In the genomic region with DNA sequence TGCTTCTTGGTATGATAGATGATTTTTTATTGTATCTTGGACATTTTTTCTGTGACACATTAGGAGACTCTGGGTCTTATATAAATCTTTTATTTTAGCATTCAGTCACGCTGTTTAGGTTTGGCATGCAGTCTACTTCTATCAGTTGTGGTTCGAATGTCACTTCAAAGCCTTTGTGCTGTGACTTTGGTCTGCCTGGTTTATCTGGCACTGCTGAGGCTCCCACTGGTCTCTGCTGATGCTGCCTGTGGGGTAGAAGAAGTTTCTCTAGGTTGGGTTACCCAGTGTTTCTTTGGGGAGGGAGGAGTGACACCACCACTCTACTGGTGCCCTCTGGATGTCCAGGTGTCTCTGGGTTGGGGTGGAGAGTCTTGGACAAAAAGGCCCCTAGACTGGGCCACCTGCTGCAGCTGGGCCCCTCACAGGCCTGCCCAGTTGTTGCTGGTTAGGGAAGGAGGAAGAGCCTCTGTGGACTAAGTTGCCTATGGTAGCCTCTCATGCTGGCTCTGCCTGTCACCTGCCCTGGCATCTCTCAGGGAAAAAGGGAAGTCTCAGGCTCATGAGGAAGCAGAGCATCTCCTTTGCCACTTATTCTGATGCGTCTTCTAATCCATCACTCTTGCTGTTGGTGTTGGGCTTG, we compare ENCODE assay signal across 20 cellular contexts.
"Had no signal": no experiment of that assay in that cellular context is flagged by ENCODE, and none has a peak within 500 bp of the region (broad histone marks: within the 10 kb centered on the region; RNA-seq: fewer than 3 reads in every experiment).

No MANE protein-coding gene starts in this region.

- H3K4me3 ChIP-seq: hepatocyte, lower lobe of right lung, right atrium auricular region, skin epidermis, testis had no signal

- H3K27ac ChIP-seq: epithelial cell of prostate, hepatocyte, lower lobe of right lung, right atrium auricular region, skin epidermis, testis had no signal

- FAIRE-seq: islet of Langerhans had no signal

- DNase-seq: activated CD4-positive, alpha-beta T cell treated with anti-CD3 and anti-CD28 coated beads, Interleukin-2, amount 50 U/mL, for 1 hour; activated naive CD8-positive, alpha-beta T cell treated with anti-CD3 and anti-CD28 coated beads for 36 hours; activated T-cell treated with anti-CD3 and anti-CD28 coated beads, Interleukin-2, amount 50 U/mL, for 72 hours; amniotic stem cell; foreskin fibroblast; lower lobe of right lung; stimulated activated CD4-positive, alpha-beta T cell treated with anti-CD3 and anti-CD28 coated beads, Interleukin-4, amount 100 ng/mL, for 1 hour; stimulated activated naive CD8-positive, alpha-beta T cell treated with anti-CD3 and anti-CD28 coated beads, Interleukin-15, amount 100 ng/mL, for 72 hours; T-helper 1 cell; T-helper 9 cell; testis had no signal

- H3K27ac Mint-ChIP-seq: activated naive CD8-positive, alpha-beta T cell treated with anti-CD3 and anti-CD28 coated beads for 36 hours; activated T-cell treated with anti-CD3 and anti-CD28 coated beads, Interleukin-2, amount 50 U/mL, for 72 hours; nephron; progenitor cell of endocrine pancreas; stimulated activated naive CD8-positive, alpha-beta T cell treated with anti-CD3 and anti-CD28 coated beads, Interleukin-15, amount 100 ng/mL, for 72 hours had no signal

- H3K4me1 ChIP-seq: lower lobe of right lung, right atrium auricular region, testis had no signal

- H3K4me3 Mint-ChIP-seq: activated naive CD8-positive, alpha-beta T cell treated with anti-CD3 and anti-CD28 coated beads for 36 hours; activated T-cell treated with anti-CD3 and anti-CD28 coated beads, Interleukin-2, amount 50 U/mL, for 72 hours; nephron; stimulated activated naive CD8-positive, alpha-beta T cell treated with anti-CD3 and anti-CD28 coated beads, Interleukin-15, amount 100 ng/mL, for 72 hours had no signal

- H3K9me3 ChIP-seq: lower lobe of right lung, testis had no signal

- H3K36me3 Mint-ChIP-seq: activated naive CD8-positive, alpha-beta T cell treated with anti-CD3 and anti-CD28 coated beads for 36 hours had no signal

- H3K4me1 Mint-ChIP-seq: activated naive CD8-positive, alpha-beta T cell treated with anti-CD3 and anti-CD28 coated beads for 36 hours; nephron; stimulated activated naive CD8-positive, alpha-beta T cell treated with anti-CD3 and anti-CD28 coated beads, Interleukin-15, amount 100 ng/mL, for 72 hours had no signal

- H3K27me3 ChIP-seq: hepatocyte, right atrium auricular region, testis had no signal

- H3K36me3 ChIP-seq: lower lobe of right lung, right atrium auricular region had no signal

- ATAC-seq: activated CD4-positive, CD25-positive, alpha-beta regulatory T cell treated with anti-CD3 and anti-CD28 coated beads, Interleukin-2, amount 50 U/mL, for 24 hours; activated T-cell treated with anti-CD3 and anti-CD28 coated beads, Interleukin-2, amount 50 U/mL, for 72 hours; lower lobe of right lung; SK-N-SH treated with all-trans-retinoic acid at 6 μM for 48 hours; stimulated activated naive CD8-positive, alpha-beta T cell treated with anti-CD3 and anti-CD28 coated beads, Interleukin-15, amount 100 ng/mL, for 72 hours had no signal
